ENCODE assay signal across 23 cellular contexts in the genomic region with DNA sequence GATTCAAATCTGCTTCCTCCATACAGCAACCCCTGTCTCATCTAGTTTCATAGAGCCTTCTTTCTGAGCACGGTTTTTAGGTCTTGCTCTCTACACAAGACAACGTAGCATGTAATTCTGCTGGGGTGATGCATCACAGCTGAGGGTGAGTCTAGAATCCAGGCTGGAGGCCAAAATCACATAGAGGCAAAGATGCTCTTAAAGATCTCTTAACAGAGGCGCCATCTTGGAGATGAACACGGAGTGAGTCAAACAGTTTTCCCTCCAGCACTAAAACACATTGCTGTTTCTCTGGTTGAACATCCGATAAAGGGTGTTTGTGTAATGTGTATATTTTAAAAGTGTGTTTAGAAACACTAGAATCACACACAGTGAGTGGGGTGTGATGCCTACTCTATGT.
"Had no signal": no experiment of that assay in that cellular context is flagged by ENCODE, and none has a peak within 500 bp of the region (broad histone marks: within the 10 kb centered on the region; RNA-seq: fewer than 3 reads in every experiment).

No MANE protein-coding gene starts in this region.

- H3K36me3 ChIP-seq: left ventricle myocardium inferior, lower lobe of right lung, spleen, tibial nerve, upper lobe of right lung, vagina had no signal

- H3K4me3 ChIP-seq: left ventricle myocardium inferior, lower lobe of right lung, spleen, testis, tibial nerve, upper lobe of right lung, vagina had no signal

- FAIRE-seq: endothelial cell of umbilical vein had no signal

- H3K9me3 ChIP-seq: left ventricle myocardium inferior, lower lobe of right lung, spleen, testis, upper lobe of right lung, vagina had no signal

- H3K27ac Mint-ChIP-seq: memory B cell; mesothelial cell of epicardium; natural killer cell; stimulated activated memory B cell treated with anti-CD40 and anti-IgM and Interleukin-4, amounts not matched to agents 10 μg/mL and 1 μg/mL and 100 μg/mL, for 72 hours; stimulated activated naive CD8-positive, alpha-beta T cell treated with anti-CD3 and anti-CD28 coated beads, Interleukin-15, Interleukin-2, amounts not matched to agents 100 ng/mL and 50 ng/mL, for 24 hours had no signal

- H3K27ac ChIP-seq: left ventricle myocardium inferior, lower lobe of right lung, spleen, testis, tibial nerve, upper lobe of right lung, vagina had no signal

- H3K4me1 ChIP-seq: left ventricle myocardium inferior, lower lobe of right lung, spleen, testis, tibial nerve, upper lobe of right lung, vagina had no signal

- H3K4me3 Mint-ChIP-seq: memory B cell; mesothelial cell of epicardium; natural killer cell; neural crest cell; stimulated activated memory B cell treated with anti-CD40 and anti-IgM and Interleukin-4, amounts not matched to agents 10 μg/mL and 1 μg/mL and 100 μg/mL, for 72 hours; stimulated activated naive CD8-positive, alpha-beta T cell treated with anti-CD3 and anti-CD28 coated beads, Interleukin-15, Interleukin-2, amounts not matched to agents 100 ng/mL and 50 ng/mL, for 24 hours had no signal

- H3K36me3 Mint-ChIP-seq: memory B cell; mesothelial cell of epicardium; natural killer cell; stimulated activated memory B cell treated with anti-CD40 and anti-IgM and Interleukin-4, amounts not matched to agents 10 μg/mL and 1 μg/mL and 100 μg/mL, for 72 hours had no signal

- H3K4me1 Mint-ChIP-seq: mesothelial cell of epicardium, natural killer cell, neural crest cell had no signal

- H3K27me3 ChIP-seq: testis, tibial nerve, upper lobe of right lung, vagina had no signal

- H3K9me3 Mint-ChIP-seq: mesothelial cell of epicardium, natural killer cell, neural crest cell had no signal

- DNase-seq: dermis blood vessel endothelial cell; erythroblast; foreskin melanocyte; head of caudate nucleus; hypothalamus; islet precursor cell; left ventricle myocardium inferior; lower lobe of right lung; natural killer cell; spleen; stimulated activated CD4-positive, alpha-beta T cell treated with anti-CD3 and anti-CD28 coated beads, Interleukin-15, amount 100 ng/mL, for 24 hours; stimulated activated CD4-positive, alpha-beta T cell treated with anti-CD3 and anti-CD28 coated beads, Interleukin-1b, Interleukin-23, amount 100 ng/mL, for 48 hours; stimulated activated CD4-positive, alpha-beta T cell treated with anti-CD3 and anti-CD28 coated beads, Interleukin-4, amount 100 ng/mL, for 24 hours; testis; upper lobe of right lung had no signal
